In the genomic region with DNA sequence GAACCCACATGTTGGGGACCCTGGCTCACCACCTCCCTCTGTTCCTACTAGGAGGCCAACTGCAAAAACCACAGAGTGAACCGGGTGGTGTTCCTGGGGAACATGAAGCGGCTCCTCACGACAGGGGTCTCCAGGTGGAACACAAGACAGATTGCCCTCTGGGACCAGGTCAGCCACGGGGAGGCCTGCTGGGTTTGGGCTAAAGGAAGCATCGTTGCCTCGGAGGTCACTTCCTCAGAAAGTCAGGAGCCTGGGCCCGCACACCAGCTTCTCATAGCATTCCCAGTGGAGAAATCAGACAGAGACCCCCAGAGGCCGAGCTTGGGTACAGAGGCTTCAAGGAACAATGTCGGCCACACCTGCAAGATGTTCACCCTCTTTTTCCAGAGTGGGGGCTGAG, we compare ENCODE assay signal across 10 cellular contexts.
"Had no signal": no experiment of that assay in that cellular context is flagged by ENCODE, and none has a peak within 500 bp of the region (broad histone marks: within the 10 kb centered on the region; RNA-seq: fewer than 3 reads in every experiment).

No MANE protein-coding gene starts in this region.

- H2AFZ ChIP-seq: GM23248, GM23338 had no signal

- H3K27ac Mint-ChIP-seq: GM23338, HFFc6 had no signal

- H3K9me3 ChIP-seq: HAP-1 had no signal

- H3K36me3 ChIP-seq: HAP-1 had no signal

- ATAC-seq: GM23338, HCT116 had no signal

- DNase-seq: GM23248, GOT3, H7, H9, HCEC 1CT, HFFc6 had no signal

- H3K9me3 Mint-ChIP-seq: GM23338, H9, HFFc6 had no signal

- H3K4me3 Mint-ChIP-seq: GM23338, H9, HFFc6 had no signal

- H3K4me1 Mint-ChIP-seq: GM23338, H9 had no signal

- H3K4me2 ChIP-seq: GM23338 had no signal

- H3K4me3 ChIP-seq: GM23248, GM23338, HAP-1 had no signal

- FAIRE-seq: H54 had no signal

- H3K27ac ChIP-seq: GM23248 had no signal

- H3K9ac ChIP-seq: GM23248 had no signal

- H3K4me1 ChIP-seq: HAP-1 had no signal
